13 cellular contexts compared by ENCODE assay signal in genomic region chr15:98683821-98684220, GRCh38. TPM values are rescaled to one million over a fixed set of nuclear protein-coding genes. Genes with fewer than 3 reads are reported as not detected.
DNase-seq lines count a peak whose midpoint lies in the region; ATAC-seq and TF ChIP-seq lines count a peak whose summit lies in the region.
"Had no signal": no experiment of that assay in that cellular context is flagged by ENCODE, and none has a peak within 500 bp of the region (broad histone marks: within the 10 kb centered on the region; RNA-seq: fewer than 3 reads in every experiment).

No MANE protein-coding gene starts in this region.

- H3K27ac Mint-ChIP-seq in CD4-positive, alpha-beta T cell, result peak overlapping the region; percentile 69
- H3K27ac Mint-ChIP-seq: activated naive CD4-positive, alpha-beta T cell treated with anti-CD3 and anti-CD28 coated beads, Interleukin-2, amount 50 U/mL, for 24 hours had no signal

- no peak overlapping the region for H3K9ac ChIP-seq in rectal smooth muscle tissue (ENCODE audit: low read length)

- H3K4me3 ChIP-seq in RWPE2 (ENCODE audit: severe bottlenecking) (no peak overlapping the region), heart left ventricle (no peak overlapping the region), rectal smooth muscle tissue (ENCODE audit: low read length) (no peak overlapping the region)
- H3K4me3 ChIP-seq: upper lobe of right lung had no signal

- peaks cover 39% of the 10 kb centered on the region for H3K4me1 ChIP-seq in RWPE2 (ENCODE audit: insufficient read depth, poor library complexity, severe bottlenecking)
- H3K4me1 ChIP-seq in heart left ventricle, result peaks cover 7 to 80% (median 44%) of the 10 kb centered on the region in 12 donors
- peaks cover 37% of the 10 kb centered on the region for H3K4me1 ChIP-seq in rectal smooth muscle tissue (ENCODE audit: control insufficient read depth, insufficient read depth, low read length)

- no peaks in the 10 kb centered on the region for H3K9me3 Mint-ChIP-seq in CD4-positive, alpha-beta T cell
- H3K9me3 Mint-ChIP-seq: activated naive CD4-positive, alpha-beta T cell treated with anti-CD3 and anti-CD28 coated beads, Interleukin-2, amount 50 U/mL, for 24 hours; immature natural killer cell; naive thymus-derived CD8-positive, alpha-beta T cell had no signal

- H3K27ac ChIP-seq in CD4-positive, alpha-beta T cell (ENCODE audit: low read depth, low read length), result no peak overlapping the region
- peak overlapping the region; percentile 57 for H3K27ac ChIP-seq in RWPE2 (ENCODE audit: poor library complexity, severe bottlenecking)
- H3K27ac ChIP-seq in heart left ventricle, result peak overlapping the region in 7 of 12 donors; percentile 24 to 73 (median 53)
- H3K27ac ChIP-seq in rectal smooth muscle tissue (ENCODE audit: low read depth, low read length), result peak overlapping the region; percentile 67
- H3K27ac ChIP-seq: upper lobe of right lung had no signal

- H3K36me3 ChIP-seq in RWPE2 (ENCODE audit: low read depth) (no peaks in the 10 kb centered on the region), heart left ventricle (no peaks in the 10 kb centered on the region), rectal smooth muscle tissue (ENCODE audit: control insufficient read depth, insufficient read depth, low read length) (no peaks in the 10 kb centered on the region)
- H3K36me3 ChIP-seq: upper lobe of right lung had no signal

- H3K27me3 Mint-ChIP-seq in CD4-positive, alpha-beta T cell, result no peaks in the 10 kb centered on the region
- H3K27me3 Mint-ChIP-seq: activated naive CD4-positive, alpha-beta T cell treated with anti-CD3 and anti-CD28 coated beads, Interleukin-2, amount 50 U/mL, for 24 hours; naive thymus-derived CD8-positive, alpha-beta T cell had no signal

- H3K27me3 ChIP-seq in CD4-positive, alpha-beta T cell (ENCODE audit: control insufficient read depth, insufficient read depth, low read length), result no peaks in the 10 kb centered on the region
- H3K27me3 ChIP-seq in RWPE2 (ENCODE audit: insufficient read depth, poor library complexity, severe bottlenecking) (no peaks in the 10 kb centered on the region), heart left ventricle (no peaks in the 10 kb centered on the region), rectal smooth muscle tissue (ENCODE audit: control insufficient read depth, insufficient read depth, low read length) (no peaks in the 10 kb centered on the region)
- H3K27me3 ChIP-seq: upper lobe of right lung had no signal

- no peak overlapping the region for H3K4me3 Mint-ChIP-seq in CD4-positive, alpha-beta T cell
- H3K4me3 Mint-ChIP-seq: activated naive CD4-positive, alpha-beta T cell treated with anti-CD3 and anti-CD28 coated beads, Interleukin-2, amount 50 U/mL, for 24 hours had no signal

- H3K4me1 Mint-ChIP-seq in CD4-positive, alpha-beta T cell (ENCODE audit: low read depth), result peaks cover 81% of the 10 kb centered on the region

- no peaks in the 10 kb centered on the region for H3K36me3 Mint-ChIP-seq in CD4-positive, alpha-beta T cell (ENCODE audit: low read depth)
- H3K36me3 Mint-ChIP-seq: activated naive CD4-positive, alpha-beta T cell treated with anti-CD3 and anti-CD28 coated beads, Interleukin-2, amount 50 U/mL, for 24 hours; immature natural killer cell had no signal

- DNase-seq in CD4-positive, alpha-beta T cell, result no peak
- DNase-seq in RWPE2 (ENCODE audit: low spot score) (no peak), heart left ventricle (no peak), cerebellar cortex (ENCODE audit: low spot score) (no peak), GM13977 (ENCODE audit: low spot score) (no peak), DMS 273 (lab: John Stamatoyannopoulos, UW; ENCODE audit: unreplicated experiment) (no peak)
- DNase-seq: immature natural killer cell; naive thymus-derived CD8-positive, alpha-beta T cell; NCI-H1105 treated with DMSO at 0.1 percent for 48 hours; upper lobe of right lung had no signal

- ATAC-seq in CD4-positive, alpha-beta T cell (ENCODE audit: poor library complexity), result no peak
- ATAC-seq in RWPE2 (ENCODE audit: low read depth) (peak; percentile 33; the same call in 2 of the 3 replicates), heart left ventricle (peak; percentile 61 to 77 (median 62)), HG03097 (IDR thresholded peaks at IDR 0.05; ENCODE audit: low FRiP score, unreplicated experiment) (no peak)
- ATAC-seq: naive thymus-derived CD8-positive, alpha-beta T cell had no signal

- H3K9me3 ChIP-seq in CD4-positive, alpha-beta T cell (ENCODE audit: control insufficient read depth, low read length), result no peaks in the 10 kb centered on the region
- H3K9me3 ChIP-seq in RWPE2 (ENCODE audit: severe bottlenecking) (no peaks in the 10 kb centered on the region), heart left ventricle (no peaks in the 10 kb centered on the region)
- H3K9me3 ChIP-seq: upper lobe of right lung had no signal

- WGBS in heart left ventricle, 4 donors, result 35 to 55% (median 42%) methylated on average over 5 of the region's 5 CpGs

- CTCF ChIA-PET in CD4-positive, alpha-beta T cell (lab: Charles Lee), result interaction anchor here (0.9 kb wide), 1 partner anchor 24 kb away, joined by 5 read pairs; no protein-coding TSS in a partner anchor

- TF ChIP-seq POLR2A in heart left ventricle (IDR thresholded peaks at IDR 0.05), result no peak

- POLR2A ChIA-PET in CD4-positive, alpha-beta T cell (lab: Charles Lee), result no interaction called here

- no peak for TF ChIP-seq CTCF in CD4-positive, alpha-beta T cell (IDR thresholded peaks at IDR 0.05)
- no peak for TF ChIP-seq CTCF in RWPE2 (IDR thresholded peaks at IDR 0.05; ENCODE audit: poor library complexity, severe bottlenecking)
- no peak for TF ChIP-seq CTCF in heart left ventricle (IDR thresholded peaks at IDR 0.05)
- TF ChIP-seq CTCF in GM13977 (IDR thresholded peaks at IDR 0.05; ENCODE audit: extremely low read depth, insufficient read depth, missing control alignments), result no peak

- intact Hi-C loops in CD4-positive, alpha-beta T cell (cut with DNase I, micrococcal nuclease), result no loop called here
- intact Hi-C loops in heart left ventricle (cut with DNase I), result no loop called here

- in situ Hi-C loops in GM13977 (cut with MboI; ENCODE audit: low pct_unique_long_range_greater_than_20kb, low sequenced_read_pairs, unreplicated experiment), result no loop called here

RNA-seq across cellular contexts. Expression of gene IGF1R, which starts 35.5 kb away (rescaled TPM):
- total RNA-seq in CD4-positive, alpha-beta T cell, result 10 to 100 TPM; 39.2 to 40.3 TPM
- 10 to 100 TPM; 26.0 to 93.1 (median 47.5) TPM for total RNA-seq in heart left ventricle
- polyA plus RNA-seq in heart left ventricle, result 10 to 100 TPM in 1 of 2 donors, 1 to 10 TPM in 1; 7.4 to 12.5 TPM

Comparison
In these comparisons a context has a peak if more than half of its experiments do, and no peak if none do; other contexts are left out.
1. ATAC-seq: peak in RWPE2 (single experiment) and heart left ventricle (4 of 4); none in CD4-positive, alpha-beta T cell (single experiment) and HG03097 (single experiment).